Comparison of ENCODE assay signal across 26 cellular contexts in the genomic region with DNA sequence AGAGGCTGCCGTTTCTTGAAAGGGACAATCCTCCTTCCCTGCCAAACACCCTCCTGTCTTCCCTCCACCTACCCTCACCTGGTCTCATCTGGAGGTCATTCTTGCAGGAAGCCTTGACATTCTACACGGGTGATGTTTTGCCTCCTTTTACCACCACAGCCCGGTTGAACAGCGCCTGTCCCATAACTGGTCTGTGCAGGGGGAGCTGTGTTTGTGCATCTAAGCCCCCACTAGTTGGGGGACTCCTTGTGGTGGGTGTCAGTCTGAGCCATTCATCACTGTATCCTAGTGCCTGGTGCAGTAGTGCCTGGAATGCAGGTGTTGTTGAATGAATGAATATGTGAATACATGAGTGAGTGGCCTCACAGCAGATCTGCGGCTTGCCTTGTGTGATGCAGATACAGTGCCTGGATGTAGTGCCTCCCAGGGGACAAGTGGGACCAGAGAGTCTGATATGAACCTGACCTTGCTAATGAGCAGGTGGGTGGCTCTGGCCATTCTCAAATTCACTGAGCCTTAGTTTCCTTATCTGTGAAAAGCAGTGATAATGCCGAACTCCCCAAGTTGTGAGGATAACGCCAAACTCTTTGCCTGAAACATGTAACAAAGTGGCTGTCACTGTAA.
"Had no signal": no experiment of that assay in that cellular context is flagged by ENCODE, and none has a peak within 500 bp of the region (broad histone marks: within the 10 kb centered on the region; RNA-seq: fewer than 3 reads in every experiment).

No MANE protein-coding gene starts in this region.

- H3K9me3 ChIP-seq: heart right ventricle, right atrium auricular region, spleen, suprapubic skin, tibial artery, upper lobe of right lung had no signal

- H3K36me3 ChIP-seq: heart right ventricle, neural progenitor cell, right atrium auricular region had no signal

- H3K4me1 Mint-ChIP-seq: activated B cell treated with CpG ODN at 0.5 μM for 24 hours; activated T-helper 17 cell treated with anti-CD3 and anti-CD28 coated beads, Interleukin-2, amount 50 U/mL, for 72 hours; naive thymus-derived CD4-positive, alpha-beta T cell; T-cell had no signal

- H3K27me3 Mint-ChIP-seq: activated B cell treated with CpG ODN at 0.5 μM for 24 hours; activated CD8-positive, alpha-beta T cell treated with anti-CD3 and anti-CD28 coated beads for 36 hours; activated T-helper 17 cell treated with anti-CD3 and anti-CD28 coated beads, Interleukin-2, amount 50 U/mL, for 72 hours; naive thymus-derived CD4-positive, alpha-beta T cell; T-cell had no signal

- H3K27ac ChIP-seq: heart right ventricle, neural progenitor cell, right atrium auricular region, spleen, suprapubic skin, tibial artery, upper lobe of right lung had no signal

- H3K9ac ChIP-seq: neural progenitor cell had no signal

- H3K9me3 Mint-ChIP-seq: activated B cell treated with CpG ODN at 0.5 μM for 24 hours; activated CD8-positive, alpha-beta T cell treated with anti-CD3 and anti-CD28 coated beads for 36 hours; activated T-cell treated with anti-CD3 and anti-CD28 coated beads, Interleukin-2, amount 50 U/mL, for 4 hours; activated T-helper 17 cell treated with anti-CD3 and anti-CD28 coated beads, Interleukin-2, amount 50 U/mL, for 72 hours; neural progenitor cell; T-cell had no signal

- DNase-seq: activated B cell treated with CpG ODN at 0.5 μM for 24 hours; activated CD4-positive, alpha-beta T cell treated with anti-CD3 and anti-CD28 coated beads, Interleukin-2, amount 50 U/mL, for 1 hour; activated CD8-positive, alpha-beta T cell treated with anti-CD3 and anti-CD28 coated beads for 36 hours; activated gamma-delta T cell treated with Interleukin-2 at 50 U/mL for 16 hours; activated naive CD4-positive, alpha-beta T cell treated with anti-CD3 and anti-CD28 coated beads, Interleukin-2, amount 50 U/mL, for 16 hours; activated T-cell treated with anti-CD3 and anti-CD28 coated beads, Interleukin-2, amount 50 U/mL, for 4 hours; amniotic stem cell; caudate nucleus; cortex of kidney; foreskin melanocyte; heart right ventricle; left colon; midbrain; naive thymus-derived CD4-positive, alpha-beta T cell; occipital lobe; spleen; stimulated activated naive CD4-positive, alpha-beta T cell; T-cell; tibial artery; upper lobe of right lung had no signal

- H3K4me3 ChIP-seq: heart right ventricle, neural progenitor cell, right atrium auricular region, spleen, suprapubic skin, tibial artery, upper lobe of right lung had no signal

- H3K27ac Mint-ChIP-seq: activated B cell treated with CpG ODN at 0.5 μM for 24 hours; activated CD8-positive, alpha-beta T cell treated with anti-CD3 and anti-CD28 coated beads for 36 hours; activated T-helper 17 cell treated with anti-CD3 and anti-CD28 coated beads, Interleukin-2, amount 50 U/mL, for 72 hours; neural progenitor cell; T-cell had no signal

- FAIRE-seq: keratinocyte had no signal

- H3K4me2 ChIP-seq: neural progenitor cell had no signal

- H3K27me3 ChIP-seq: heart right ventricle, neural progenitor cell, right atrium auricular region, spleen, suprapubic skin, tibial artery, upper lobe of right lung had no signal

- H3K36me3 Mint-ChIP-seq: neural progenitor cell had no signal

- H3K4me1 ChIP-seq: neural progenitor cell, spleen, suprapubic skin, tibial artery, upper lobe of right lung had no signal

- H2AFZ ChIP-seq: neural progenitor cell had no signal

- H3K4me3 Mint-ChIP-seq: activated B cell treated with CpG ODN at 0.5 μM for 24 hours; activated CD8-positive, alpha-beta T cell treated with anti-CD3 and anti-CD28 coated beads for 36 hours; activated T-cell treated with anti-CD3 and anti-CD28 coated beads, Interleukin-2, amount 50 U/mL, for 4 hours; activated T-helper 17 cell treated with anti-CD3 and anti-CD28 coated beads, Interleukin-2, amount 50 U/mL, for 72 hours; naive thymus-derived CD4-positive, alpha-beta T cell; neural progenitor cell; T-cell had no signal

- ATAC-seq: activated CD8-positive, alpha-beta T cell treated with anti-CD3 and anti-CD28 coated beads for 36 hours; activated T-cell treated with anti-CD3 and anti-CD28 coated beads, Interleukin-2, amount 50 U/mL, for 4 hours; activated T-helper 17 cell treated with anti-CD3 and anti-CD28 coated beads, Interleukin-2, amount 50 U/mL, for 72 hours; esophagus mucosa; heart right ventricle; left colon; naive thymus-derived CD4-positive, alpha-beta T cell; T-cell; upper lobe of right lung had no signal
